Comparison of ENCODE assay signal across 11 cellular contexts in the genomic region with DNA sequence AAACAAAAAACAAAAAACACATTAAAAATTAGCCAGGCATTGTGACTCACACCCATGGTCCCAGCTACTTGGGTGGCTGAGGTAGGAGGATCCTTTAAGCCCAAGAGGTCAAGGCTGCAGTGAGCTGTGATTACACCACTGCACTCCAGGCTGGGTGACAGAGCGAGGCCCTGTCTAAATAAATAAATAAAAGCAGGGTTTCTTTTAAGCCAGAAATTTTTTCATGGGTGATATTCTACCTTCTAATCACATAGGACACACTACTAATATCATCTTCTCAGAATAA. TPM values are rescaled to one million over a fixed set of nuclear protein-coding genes. Genes with fewer than 3 reads are reported as not detected.
DNase-seq lines count a peak whose midpoint lies in the region; ATAC-seq and TF ChIP-seq lines count a peak whose summit lies in the region.
"Had no signal": no experiment of that assay in that cellular context is flagged by ENCODE, and none has a peak within 500 bp of the region (broad histone marks: within the 10 kb centered on the region; RNA-seq: fewer than 3 reads in every experiment).

No MANE protein-coding gene starts in this region.

- H4K20me1 ChIP-seq in fibroblast of lung (ENCODE audit: control insufficient read depth, extremely low read depth, insufficient read depth, low read length) = no peaks in the 10 kb centered on the region

- no peak for DNase-seq in CD4-positive, CD25-positive, alpha-beta regulatory T cell
- DNase-seq in RPMI7951 (ENCODE audit: low read depth) (peak; percentile 80), fibroblast of lung (ENCODE audit: low read depth in 2 of 2) (peak; percentile 57 to 63), psoas muscle (no peak), NCI-H345 treated with DMSO at 0.1 percent for 48 hours (lab: John Stamatoyannopoulos, UW; ENCODE audit: unreplicated experiment) (no peak), inferior parietal cortex (ENCODE audit: extremely low spot score) (no peak)
- DNase-seq: activated naive CD8-positive, alpha-beta T cell treated with anti-CD3 and anti-CD28 coated beads, Interleukin-2, amount 10 ng/mL, durations not matched to agents 7 days and 5 days; AML-193; NCI-H526 had no signal

- H3K27me3 ChIP-seq in CD4-positive, CD25-positive, alpha-beta regulatory T cell (ENCODE audit: control insufficient read depth, insufficient read depth, low read length) = no peaks in the 10 kb centered on the region
- H3K27me3 ChIP-seq in fibroblast of lung (ENCODE audit: control insufficient read depth, insufficient read depth, low read length) = no peaks in the 10 kb centered on the region
- no peaks in the 10 kb centered on the region for H3K27me3 ChIP-seq in psoas muscle (ENCODE audit: insufficient read depth in 3 of 3, low read length in 2 of 3)

- ATAC-seq in CD4-positive, CD25-positive, alpha-beta regulatory T cell (ENCODE audit: low read depth in 2 of 2) = no peak
- ATAC-seq in psoas muscle (peak in 1 of 4 donors; percentile 30), HG03469 (IDR thresholded peaks at IDR 0.05; ENCODE audit: unreplicated experiment) (no peak), HG02763 (IDR thresholded peaks at IDR 0.05; ENCODE audit: unreplicated experiment) (no peak)

- no peaks in the 10 kb centered on the region for H3K9me3 ChIP-seq in CD4-positive, CD25-positive, alpha-beta regulatory T cell (ENCODE audit: control insufficient read depth in 2 of 2, low read length in 2 of 2)
- no peaks in the 10 kb centered on the region for H3K9me3 ChIP-seq in fibroblast of lung (ENCODE audit: control insufficient read depth, insufficient read depth, low read depth, low read length)
- no peaks in the 10 kb centered on the region for H3K9me3 ChIP-seq in psoas muscle

- 74 to 95% (median 76%) methylated on average over 1 of the region's 1 CpG for WGBS in psoas muscle, 3 donors

- H3K4me3 ChIP-seq in CD4-positive, CD25-positive, alpha-beta regulatory T cell (ENCODE audit: low read depth, low read length) = no peak overlapping the region
- H3K4me3 ChIP-seq in fibroblast of lung (replicated peaks in 1 of 4; ENCODE audit: control extremely low read depth in 1 of 4, insufficient read depth in 1 of 4, low read depth in 3 of 4, low read length in 4 of 4) = no peak overlapping the region
- no peak overlapping the region for H3K4me3 ChIP-seq in psoas muscle

- no peaks in the 10 kb centered on the region for H3K36me3 ChIP-seq in CD4-positive, CD25-positive, alpha-beta regulatory T cell (ENCODE audit: control insufficient read depth, insufficient read depth, low read length)
- H3K36me3 ChIP-seq in fibroblast of lung (ENCODE audit: control insufficient read depth, insufficient read depth, low read length) (no peaks in the 10 kb centered on the region), psoas muscle (ENCODE audit: insufficient read depth in 1 of 2, low read depth in 1 of 2) (peaks cover 0 to 11% of the 10 kb centered on the region in 2 donors)

- peaks cover 8% of the 10 kb centered on the region for H3K4me1 ChIP-seq in CD4-positive, CD25-positive, alpha-beta regulatory T cell (ENCODE audit: control insufficient read depth, insufficient read depth, low read length, poor library complexity, severe bottlenecking)
- H3K4me1 ChIP-seq in fibroblast of lung (ENCODE audit: control insufficient read depth, extremely low read depth, insufficient read depth, low read length) (peaks cover 30% of the 10 kb centered on the region), psoas muscle (peaks cover 53% of the 10 kb centered on the region)

- intact Hi-C loops in psoas muscle (cut with DNase I) = loop anchor here (5.0 to 10.0 kb wide), 3 partner anchors 83 to 206 kb away; no protein-coding TSS in a partner anchor

- peaks cover 0 to 1% (median 0%) of the 10 kb centered on the region in 7 donors for H3K9me3 Mint-ChIP-seq in CD4-positive, CD25-positive, alpha-beta regulatory T cell

- H2AFZ ChIP-seq in fibroblast of lung (ENCODE audit: low read length) = no peak overlapping the region

- H3K4me1 Mint-ChIP-seq in CD4-positive, CD25-positive, alpha-beta regulatory T cell = peaks cover 23 to 56% (median 31%) of the 10 kb centered on the region in 4 donors

- H3K27ac Mint-ChIP-seq in CD4-positive, CD25-positive, alpha-beta regulatory T cell = peak overlapping the region in 2 of 3 donors; percentile 5 to 21

- H3K79me2 ChIP-seq in fibroblast of lung (ENCODE audit: control insufficient read depth, insufficient read depth, low read length) = no peaks in the 10 kb centered on the region

- no peak overlapping the region for H3K27ac ChIP-seq in CD4-positive, CD25-positive, alpha-beta regulatory T cell (ENCODE audit: insufficient read depth, low read length, poor library complexity, severe bottlenecking)
- H3K27ac ChIP-seq in fibroblast of lung (ENCODE audit: insufficient read depth, low read length) (peak overlapping the region; percentile 54), psoas muscle (peak overlapping the region; percentile 94)

- TF ChIP-seq CTCF in fibroblast of lung (conservative IDR thresholded peaks at IDR 0.05 in 1 of 2, IDR thresholded peaks at IDR 0.05 in 1 of 2; ENCODE audit: low read depth in 1 of 2, low read length in 2 of 2) (no peak), psoas muscle (IDR thresholded peaks at IDR 0.05) (no peak)

- H3K4me3 Mint-ChIP-seq in CD4-positive, CD25-positive, alpha-beta regulatory T cell = no peak overlapping the region

- no peak overlapping the region for H3K9ac ChIP-seq in fibroblast of lung (ENCODE audit: insufficient read depth, low read length)

- H3K36me3 Mint-ChIP-seq in CD4-positive, CD25-positive, alpha-beta regulatory T cell = peaks cover 19% of the 10 kb centered on the region
- H3K36me3 Mint-ChIP-seq: activated naive CD8-positive, alpha-beta T cell treated with anti-CD3 and anti-CD28 coated beads, Interleukin-2, amount 10 ng/mL, durations not matched to agents 7 days and 5 days had no signal

- peak overlapping the region; percentile 42 for H3K4me2 ChIP-seq in fibroblast of lung (ENCODE audit: extremely low read depth, insufficient read depth, low read length)

- H3K27me3 Mint-ChIP-seq in CD4-positive, CD25-positive, alpha-beta regulatory T cell = no peaks in the 10 kb centered on the region

RNA-seq across cellular contexts. Expression of a gene that starts 14.2 kb away (rescaled TPM):
- total RNA-seq in CD4-positive, CD25-positive, alpha-beta regulatory T cell = 12.3 TPM
- 10 to 100 TPM in 1 of 4 donors, 1 to 10 TPM in 2, under 1 TPM in 1; 0.49 to 10.1 (median 2.8) TPM for polyA plus RNA-seq in CD4-positive, CD25-positive, alpha-beta regulatory T cell
- total RNA-seq in RPMI7951 (2014; rRNA removed; shearing (Covaris generic)) = 23.4 and 23.7 TPM in 2 replicates
- total RNA-seq in fibroblast of lung = 60.9 and 94.3 TPM in 2 replicates
- 17.7 and 28.5 TPM in 2 replicates for polyA plus RNA-seq in fibroblast of lung
- 24.0 and 29.5 TPM in 2 replicates for polyA plus RNA-seq in fibroblast of lung (2012)
- polyA minus RNA-seq in fibroblast of lung (ENCODE audit: low replicate concordance) = 92.1 and 148 TPM in 2 replicates
- 1,000 to 10,000 TPM in 2 of 4 donors, 100 to 1,000 TPM in 2; 792 to 1,728 (median 949) TPM for total RNA-seq in psoas muscle
- polyA plus RNA-seq in psoas muscle = 100 to 1,000 TPM in 2 of 3 donors, 10 to 100 TPM in 1; 70.6 to 536 (median 234) TPM

Comparison
In these comparisons a context has a peak if more than half of its experiments do, and no peak if none do; other contexts are left out.
1. DNase-seq: peak in RPMI7951 (single experiment) and fibroblast of lung (2 of 2); none in CD4-positive, CD25-positive, alpha-beta regulatory T cell (0 of 3), psoas muscle (0 of 2), NCI-H345 treated with DMSO at 0.1 percent for 48 hours (single experiment) and inferior parietal cortex (single experiment).